Comparison of ENCODE assay signal across 10 cellular contexts in genomic region chr7:105654994-105655900, GRCh38.
DNase-seq lines count a peak whose midpoint lies in the region; ATAC-seq and TF ChIP-seq lines count a peak whose summit lies in the region.
"Had no signal": no experiment of that assay in that cellular context is flagged by ENCODE, and none has a peak within 500 bp of the region (broad histone marks: within the 10 kb centered on the region; RNA-seq: fewer than 3 reads in every experiment).

No MANE protein-coding gene starts in this region.

- peaks cover 20% of the 10 kb centered on the region for H3K36me3 Mint-ChIP-seq in activated CD4-positive, alpha-beta T cell treated with anti-CD3 and anti-CD28 coated beads, Interleukin-2, amount 10 ng/mL, durations not matched to agents 7 days and 5 days (ENCODE audit: low read depth)

- CTCF ChIA-PET in HCT116 (lab: Charles Lee) = interaction anchor here (0.5 to 1.4 kb wide), 2 partner anchors 36 to 387 kb away, joined by 3 to 7 read pairs; no protein-coding TSS in a partner anchor
- CTCF ChIA-PET in activated CD4-positive, alpha-beta T cell treated with anti-CD3 and anti-CD28 coated beads, Interleukin-2, amount 10 ng/mL, durations not matched to agents 7 days and 5 days (lab: Charles Lee) = interaction anchor here (0.6 to 1.0 kb wide), 4 partner anchors 22 to 230 kb away, joined by 3 read pairs; no protein-coding TSS in a partner anchor

- H3K36me3 ChIP-seq in HCT116 (ENCODE audit: control insufficient read depth in 1 of 2, insufficient read depth in 2 of 2, low read length in 2 of 2) = no peaks in the 10 kb centered on the region
- no peaks in the 10 kb centered on the region for H3K36me3 ChIP-seq in NT2/D1 (ENCODE audit: insufficient read depth, insufficient read length, low read length)
- peaks cover 0 to 14% (median 0%) of the 10 kb centered on the region in 9 donors for H3K36me3 ChIP-seq in heart left ventricle
- H3K36me3 ChIP-seq: upper lobe of left lung had no signal

- RAD21 ChIA-PET in HCT116 (lab: Charles Lee; ENCODE audit: low non-redundant PET in 1 of 2, low total read pairs in 2 of 2, uncharacterized antibody in 2 of 2, unreplicated experiment in 2 of 2) = interaction anchor here in 1 of 2 experiments (0.6 to 0.7 kb wide), 2 partner anchors 374 to 480 kb away, joined by 3 read pairs; no protein-coding TSS in a partner anchor

- no peak for ATAC-seq in HCT116
- ATAC-seq in heart left ventricle = peak in 3 of 4 donors; percentile 45 to 70 (median 55)
- ATAC-seq in sciatic nerve = peak; percentile 18
- no peak for ATAC-seq in GM18519 (IDR thresholded peaks at IDR 0.05; ENCODE audit: low FRiP score, unreplicated experiment)
- ATAC-seq in HG03280 (IDR thresholded peaks at IDR 0.05; ENCODE audit: unreplicated experiment) = no peak

- no peak overlapping the region for H3K27ac ChIP-seq in HCT116 (ENCODE audit: low read depth, low read length)
- H3K27ac ChIP-seq in heart left ventricle = no peak overlapping the region
- H3K27ac ChIP-seq: upper lobe of left lung had no signal

- no peaks in the 10 kb centered on the region for H3K9me3 Mint-ChIP-seq in activated CD4-positive, alpha-beta T cell treated with anti-CD3 and anti-CD28 coated beads, Interleukin-2, amount 10 ng/mL, durations not matched to agents 7 days and 5 days

- no peaks in the 10 kb centered on the region for H3K9me3 ChIP-seq in HCT116 (ENCODE audit: control insufficient read depth in 1 of 2, insufficient read depth in 1 of 2, low read depth in 1 of 2, low read length in 2 of 2)
- H3K9me3 ChIP-seq in NT2/D1 (ENCODE audit: insufficient read depth, low read length) = no peaks in the 10 kb centered on the region
- H3K9me3 ChIP-seq in heart left ventricle = no peaks in the 10 kb centered on the region
- H3K9me3 ChIP-seq: upper lobe of left lung had no signal

- POLR2A ChIA-PET in HCT116 (lab: Charles Lee) = no interaction called here
- POLR2A ChIA-PET in activated CD4-positive, alpha-beta T cell treated with anti-CD3 and anti-CD28 coated beads, Interleukin-2, amount 10 ng/mL, durations not matched to agents 7 days and 5 days (lab: Charles Lee) = no interaction called here

- peaks cover 8% of the 10 kb centered on the region for H3K4me1 Mint-ChIP-seq in activated CD4-positive, alpha-beta T cell treated with anti-CD3 and anti-CD28 coated beads, Interleukin-2, amount 10 ng/mL, durations not matched to agents 7 days and 5 days

- H3K4me1 ChIP-seq in HCT116 (ENCODE audit: control insufficient read depth in 1 of 2, insufficient read depth in 2 of 2, low read length in 2 of 2) (peaks cover 0 to 2% of the 10 kb centered on the region in 2 experiments; a peak in 1 of 4 replicates), NT2/D1 (ENCODE audit: insufficient read depth, insufficient read length) (peaks cover 15% of the 10 kb centered on the region), heart left ventricle (peaks cover 0 to 24% (median 12%) of the 10 kb centered on the region in 12 donors)

- TF ChIP-seq POLR2A in HCT116 (IDR thresholded peaks at IDR 0.05; ENCODE audit: borderline replicate concordance, extremely low read depth, insufficient read depth, insufficient read length) (no peak), heart left ventricle (IDR thresholded peaks at IDR 0.05) (no peak)

- H3K79me2 ChIP-seq in HCT116 (ENCODE audit: insufficient read depth, low read length) = no peaks in the 10 kb centered on the region

- TF ChIP-seq CTCF in HCT116 (IDR thresholded peaks at IDR 0.05 in 2 of 3, conservative IDR thresholded peaks at IDR 0.05 in 1 of 3; ENCODE audit: borderline replicate concordance in 1 of 3, insufficient read depth in 1 of 3, low read depth in 2 of 3, low read length in 2 of 3) (no peak), heart left ventricle (IDR thresholded peaks at IDR 0.05) (no peak)

- no peaks in the 10 kb centered on the region for H3K9me2 ChIP-seq in HCT116 (ENCODE audit: insufficient read depth)

- no TSS peak for BruUV-seq in HCT116 (replicated peaks; lab: Mats Ljungman, UMichigan)

- H2AFZ ChIP-seq in HCT116 (ENCODE audit: low read depth, low read length, poor library complexity, severe bottlenecking) = no peak overlapping the region

- no peak overlapping the region for H3K4me3 Mint-ChIP-seq in activated CD4-positive, alpha-beta T cell treated with anti-CD3 and anti-CD28 coated beads, Interleukin-2, amount 10 ng/mL, durations not matched to agents 7 days and 5 days

- H3K27ac Mint-ChIP-seq in activated CD4-positive, alpha-beta T cell treated with anti-CD3 and anti-CD28 coated beads, Interleukin-2, amount 10 ng/mL, durations not matched to agents 7 days and 5 days = no peak overlapping the region

- no peak for DNase-seq in HCT116 (ENCODE audit: low read depth, low spot score)
- DNase-seq in NT2/D1 (ENCODE audit: low read depth, low spot score) = peak; percentile 80
- peak; percentile 32 to 63 (median 44) for DNase-seq in heart left ventricle
- DNase-seq in sciatic nerve (ENCODE audit: low spot score) = no peak
- DNase-seq in EL = no peak
- no peak for DNase-seq in activated CD4-positive, alpha-beta T cell treated with anti-CD3 and anti-CD28 coated beads, Interleukin-2, amount 10 ng/mL, durations not matched to agents 7 days and 5 days
- DNase-seq: stimulated activated CD4-positive, alpha-beta T cell treated with anti-CD3 and anti-CD28 coated beads, Interleukin-1b, Interleukin-23, amount 100 ng/mL, for 48 hours had no signal

- no peaks in the 10 kb centered on the region for H3K27me3 Mint-ChIP-seq in activated CD4-positive, alpha-beta T cell treated with anti-CD3 and anti-CD28 coated beads, Interleukin-2, amount 10 ng/mL, durations not matched to agents 7 days and 5 days

- no peaks in the 10 kb centered on the region for H3K27me3 ChIP-seq in HCT116 (ENCODE audit: insufficient read depth, low read length)
- H3K27me3 ChIP-seq in NT2/D1 (ENCODE audit: insufficient read depth, insufficient read length) = no peaks in the 10 kb centered on the region
- H3K27me3 ChIP-seq in heart left ventricle = no peaks in the 10 kb centered on the region
- H3K27me3 ChIP-seq: upper lobe of left lung had no signal

- no peak for TF ChIP-seq RAD21 in HCT116 (IDR thresholded peaks at IDR 0.05; ENCODE audit: low read depth)

- H4K20me1 ChIP-seq in HCT116 (ENCODE audit: insufficient read depth) = no peaks in the 10 kb centered on the region

- intact Hi-C loops in HCT116 (cut with micrococcal nuclease) (loop anchor here (5.0 to 10.0 kb wide), 2 partner anchors 220 to 512 kb away; partner anchors contain the start of gene ATXN7L1), heart left ventricle (cut with DNase I) (loop anchor here (2.0 to 10.0 kb wide), 12 partner anchors 100 to 512 kb away; partner anchors contain the start of gene ATXN7L1 (in 7 of the 10)), sciatic nerve (cut with DNase I) (loop anchor here (5.0 kb wide), 1 partner anchor 387 kb away; no protein-coding TSS in a partner anchor)

- H3K9ac ChIP-seq in HCT116 (ENCODE audit: low read length) (no peak overlapping the region), NT2/D1 (ENCODE audit: insufficient read length, low read depth) (peak overlapping the region; percentile 57)

- H3K4me2 ChIP-seq in HCT116 (ENCODE audit: low read length) = no peak overlapping the region

- no peak overlapping the region for H3K4me3 ChIP-seq in HCT116 (replicated peaks in 1 of 2; ENCODE audit: low read depth in 1 of 2, low read length in 2 of 2)
- H3K4me3 ChIP-seq in NT2/D1 (ENCODE audit: insufficient read length, low read depth) = peak overlapping the region; percentile 5
- no peak overlapping the region for H3K4me3 ChIP-seq in heart left ventricle
- H3K4me3 ChIP-seq: upper lobe of left lung had no signal

- 30 to 37% (median 36%) methylated on average over 10 to 14 of the region's 14 CpGs for WGBS in heart left ventricle, 4 donors

TF ChIP-seq in HCT116, 20 proteins besides CTCF, POLR2A, EP300 and RAD21:
- no peak for TF ChIP-seq CBX3 (IDR thresholded peaks at IDR 0.05; ENCODE audit: low read depth)
- TF ChIP-seq TCF7L2 (IDR thresholded peaks at IDR 0.05; ENCODE audit: borderline replicate concordance, extremely low read depth, insufficient read depth, insufficient read length) = no peak
- no peak for TF ChIP-seq JUND (IDR thresholded peaks at IDR 0.05)
- peak; percentile 60 for TF ChIP-seq REST (IDR thresholded peaks at IDR 0.05; ENCODE audit: low read depth)
- TF ChIP-seq EZH2phosphoT487 (IDR thresholded peaks at IDR 0.05; ENCODE audit: borderline replicate concordance) = no peak

Comparison
In these comparisons a context has a peak if more than half of its experiments do, and no peak if none do; other contexts are left out.
1. ATAC-seq: peak in heart left ventricle (3 of 4) and sciatic nerve (single experiment); none in HCT116 (single experiment), GM18519 (single experiment) and HG03280 (single experiment).
2. DNase-seq: peak in NT2/D1 (single experiment) and heart left ventricle (5 of 5); none in HCT116 (single experiment), sciatic nerve (single experiment), EL (single experiment) and activated CD4-positive, alpha-beta T cell treated with anti-CD3 and anti-CD28 coated beads, Interleukin-2, amount 10 ng/mL, durations not matched to agents 7 days and 5 days (single experiment).